ENCODE assay signal across 1 cellular context in the genomic region with DNA sequence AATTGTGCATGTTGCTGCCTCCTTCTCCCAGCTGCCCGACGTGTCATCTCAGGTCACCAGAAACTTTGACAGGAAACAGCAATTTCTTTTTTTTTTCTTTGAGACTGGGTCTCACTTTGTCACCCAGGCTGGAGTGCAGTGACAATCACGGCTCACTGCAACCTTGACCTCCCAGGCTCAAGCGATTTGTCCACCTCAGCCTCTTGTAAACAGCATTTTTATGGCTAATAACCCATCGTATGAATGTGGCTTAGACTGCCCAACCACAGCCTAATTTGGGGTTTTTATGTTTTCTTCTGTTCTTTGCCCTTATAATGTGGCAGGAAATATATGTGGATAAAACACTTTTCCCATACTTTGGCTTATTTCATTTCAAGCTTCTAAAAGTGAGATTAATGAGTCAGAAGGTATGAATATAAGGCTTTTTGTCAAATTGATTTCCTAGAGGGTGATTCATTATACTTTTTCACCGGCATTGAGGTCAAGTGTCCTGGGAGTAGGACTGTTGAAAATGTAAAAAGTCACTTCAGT.
TF ChIP-seq lines count a peak whose summit lies in the region.

No MANE protein-coding gene starts in this region.

TF ChIP-seq in GM12878, 131 proteins besides CTCF, POLR2A, EP300 and RAD21 (continued from another document):
- TF ChIP-seq, protein P1, sequence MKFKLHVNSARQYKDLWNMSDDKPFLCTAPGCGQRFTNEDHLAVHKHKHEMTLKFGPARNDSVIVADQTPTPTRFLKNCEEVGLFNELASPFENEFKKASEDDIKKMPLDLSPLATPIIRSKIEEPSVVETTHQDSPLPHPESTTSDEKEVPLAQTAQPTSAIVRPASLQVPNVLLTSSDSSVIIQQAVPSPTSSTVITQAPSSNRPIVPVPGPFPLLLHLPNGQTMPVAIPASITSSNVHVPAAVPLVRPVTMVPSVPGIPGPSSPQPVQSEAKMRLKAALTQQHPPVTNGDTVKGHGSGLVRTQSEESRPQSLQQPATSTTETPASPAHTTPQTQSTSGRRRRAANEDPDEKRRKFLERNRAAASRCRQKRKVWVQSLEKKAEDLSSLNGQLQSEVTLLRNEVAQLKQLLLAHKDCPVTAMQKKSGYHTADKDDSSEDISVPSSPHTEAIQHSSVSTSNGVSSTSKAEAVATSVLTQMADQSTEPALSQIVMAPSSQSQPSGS (IDR thresholded peaks at IDR 0.05; ENCODE audit: low read length), result no peak
- TF ChIP-seq, protein P2, sequence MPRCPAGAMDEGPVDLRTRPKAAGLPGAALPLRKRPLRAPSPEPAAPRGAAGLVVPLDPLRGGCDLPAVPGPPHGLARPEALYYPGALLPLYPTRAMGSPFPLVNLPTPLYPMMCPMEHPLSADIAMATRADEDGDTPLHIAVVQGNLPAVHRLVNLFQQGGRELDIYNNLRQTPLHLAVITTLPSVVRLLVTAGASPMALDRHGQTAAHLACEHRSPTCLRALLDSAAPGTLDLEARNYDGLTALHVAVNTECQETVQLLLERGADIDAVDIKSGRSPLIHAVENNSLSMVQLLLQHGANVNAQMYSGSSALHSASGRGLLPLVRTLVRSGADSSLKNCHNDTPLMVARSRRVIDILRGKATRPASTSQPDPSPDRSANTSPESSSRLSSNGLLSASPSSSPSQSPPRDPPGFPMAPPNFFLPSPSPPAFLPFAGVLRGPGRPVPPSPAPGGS (IDR thresholded peaks at IDR 0.05; ENCODE audit: borderline replicate concordance, insufficient read depth, low read depth, low read length, poor library complexity, severe bottlenecking), result no peak
- TF ChIP-seq TCF7 (IDR thresholded peaks at IDR 0.05; ENCODE audit: borderline replicate concordance), result no peak
- TF ChIP-seq NR2F1 (conservative IDR thresholded peaks at IDR 0.05), result peak; percentile 91
- TF ChIP-seq IKZF2 (IDR thresholded peaks at IDR 0.05), result peak; percentile 54 to 59; a peak in 2 of 4 replicates
- TF ChIP-seq TCF3 (IDR thresholded peaks at IDR 0.05; ENCODE audit: borderline replicate concordance, insufficient read depth, low read depth, low read length), result no peak
- no peak for TF ChIP-seq KLF5 (IDR thresholded peaks at IDR 0.05; ENCODE audit: partially characterized antibody)
- TF ChIP-seq, protein P3, sequence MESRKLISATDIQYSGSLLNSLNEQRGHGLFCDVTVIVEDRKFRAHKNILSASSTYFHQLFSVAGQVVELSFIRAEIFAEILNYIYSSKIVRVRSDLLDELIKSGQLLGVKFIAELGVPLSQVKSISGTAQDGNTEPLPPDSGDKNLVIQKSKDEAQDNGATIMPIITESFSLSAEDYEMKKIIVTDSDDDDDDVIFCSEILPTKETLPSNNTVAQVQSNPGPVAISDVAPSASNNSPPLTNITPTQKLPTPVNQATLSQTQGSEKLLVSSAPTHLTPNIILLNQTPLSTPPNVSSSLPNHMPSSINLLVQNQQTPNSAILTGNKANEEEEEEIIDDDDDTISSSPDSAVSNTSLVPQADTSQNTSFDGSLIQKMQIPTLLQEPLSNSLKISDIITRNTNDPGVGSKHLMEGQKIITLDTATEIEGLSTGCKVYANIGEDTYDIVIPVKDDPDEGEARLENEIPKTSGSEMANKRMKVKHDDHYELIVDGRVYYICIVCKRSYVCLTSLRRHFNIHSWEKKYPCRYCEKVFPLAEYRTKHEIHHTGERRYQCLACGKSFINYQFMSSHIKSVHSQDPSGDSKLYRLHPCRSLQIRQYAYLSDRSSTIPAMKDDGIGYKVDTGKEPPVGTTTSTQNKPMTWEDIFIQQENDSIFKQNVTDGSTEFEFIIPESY (IDR thresholded peaks at IDR 0.05), result no peak
- no peak for TF ChIP-seq JUNB (IDR thresholded peaks at IDR 0.05)
- no peak for TF ChIP-seq ZBTB11 (CRISPR knock-in tag; IDR thresholded peaks at IDR 0.05)
- TF ChIP-seq RBBP5 (conservative IDR thresholded peaks at IDR 0.05), result no peak
- TF ChIP-seq EZH2 (IDR thresholded peaks at IDR 0.05; ENCODE audit: borderline replicate concordance, control insufficient read depth, low read depth, low read length), result no peak
